ENCODE assay signal across 26 cellular contexts in genomic region chr13:84455143-84455905, GRCh38.
DNase-seq lines count a peak whose midpoint lies in the region; ATAC-seq, FAIRE-seq and TF ChIP-seq lines count a peak whose summit lies in the region.
"Had no signal": no experiment of that assay in that cellular context is flagged by ENCODE, and none has a peak within 500 bp of the region (broad histone marks: within the 10 kb centered on the region; RNA-seq: fewer than 3 reads in every experiment).

No MANE protein-coding gene starts in this region.

- H3K9me3 ChIP-seq in GM12878 (replicated peaks; ENCODE audit: control insufficient read depth, insufficient read depth, low read length) (no peaks in the 10 kb centered on the region), MM.1S (replicated peaks; ENCODE audit: insufficient read depth, low read length) (no peaks in the 10 kb centered on the region), gastroesophageal sphincter (no peaks in the 10 kb centered on the region)
- H3K9me3 ChIP-seq: BLaER1, colonic mucosa had no signal

- FAIRE-seq in H54 (lab: Jason Lieb, UNC), result peak; percentile 30
- no peak for FAIRE-seq in GM12878 (lab: Jason Lieb, UNC)
- FAIRE-seq: D721Med, GM12891, K562 had no signal

- H3K9me2 ChIP-seq in MM.1S (replicated peaks; ENCODE audit: insufficient read depth, low read length), result no peaks in the 10 kb centered on the region; the same call in 1 of the 2 replicates

- intact Hi-C loops in GM12878 (cut with micrococcal nuclease; ENCODE audit: unreplicated experiment), result no loop called here

- H3K9me3 Mint-ChIP-seq in neural crest cell, result peaks cover 5% of the 10 kb centered on the region
- H3K9me3 Mint-ChIP-seq: type B pancreatic cell had no signal

- no peak overlapping the region for H3K4me3 Mint-ChIP-seq in neural crest cell
- H3K4me3 Mint-ChIP-seq: activated naive CD4-positive, alpha-beta T cell treated with anti-CD3 and anti-CD28 coated beads, Interleukin-2, amount 50 U/mL, for 24 hours; memory B cell; natural killer cell; stimulated activated naive CD8-positive, alpha-beta T cell treated with anti-CD3 and anti-CD28 coated beads, Interleukin-15, amount 100 ng/mL, for 72 hours; type B pancreatic cell had no signal

- ATAC-seq in GM12878 (peak; percentile 74), gastroesophageal sphincter (no peak)
- ATAC-seq: activated CD4-positive, CD25-positive, alpha-beta regulatory T cell treated with anti-CD3 and anti-CD28 coated beads, Interleukin-2, amount 50 U/mL, for 24 hours; K562; natural killer cell; stimulated activated naive CD8-positive, alpha-beta T cell treated with anti-CD3 and anti-CD28 coated beads, Interleukin-15, amount 100 ng/mL, for 72 hours had no signal

- POLR2A ChIA-PET in GM12878 (lab: Charles Lee), result interaction anchor here (1.3 kb wide), 1 partner anchor 119 kb away, joined by 3 read pairs; no protein-coding TSS in a partner anchor

- no peaks in the 10 kb centered on the region for H3K27me3 Mint-ChIP-seq in neural crest cell (ENCODE audit: low read depth)
- H3K27me3 Mint-ChIP-seq: activated naive CD4-positive, alpha-beta T cell treated with anti-CD3 and anti-CD28 coated beads, Interleukin-2, amount 50 U/mL, for 24 hours; memory B cell; stimulated activated naive CD8-positive, alpha-beta T cell treated with anti-CD3 and anti-CD28 coated beads, Interleukin-15, amount 100 ng/mL, for 72 hours; type B pancreatic cell had no signal

- H3K79me2 ChIP-seq in GM12878 (ENCODE audit: control insufficient read depth, insufficient read depth, low read length), result no peaks in the 10 kb centered on the region
- no peaks in the 10 kb centered on the region for H3K79me2 ChIP-seq in MM.1S (ENCODE audit: low read length)

- 15% methylated on average over 7 of the region's 7 CpGs for WGBS in GM12878 (ENCODE audit: insufficient coverage, insufficient replicate concordance, low lambda C conversion rate, missing lambda C conversion rate)
- WGBS in gastroesophageal sphincter (ENCODE audit: low coverage in 1 of 2), 2 donors, result 80 to 87% methylated on average over 1 to 3 of the region's 7 CpGs

- H3K27ac ChIP-seq in GM12878 (ENCODE audit: control insufficient read depth, insufficient read depth), result no peak overlapping the region
- H3K27ac ChIP-seq in MM.1S (ENCODE audit: low read length), result no peak overlapping the region
- H3K27ac ChIP-seq in gastroesophageal sphincter, result no peak overlapping the region
- H3K27ac ChIP-seq: BLaER1, colonic mucosa, PC-9 had no signal

- no peaks in the 10 kb centered on the region for H3K36me3 Mint-ChIP-seq in neural crest cell (ENCODE audit: low read depth)
- H3K36me3 Mint-ChIP-seq: activated naive CD4-positive, alpha-beta T cell treated with anti-CD3 and anti-CD28 coated beads, Interleukin-2, amount 50 U/mL, for 24 hours; memory B cell; type B pancreatic cell had no signal

- no TSS peak for BruUV-seq in GM12878 (replicated peaks; lab: Mats Ljungman, UMichigan)

- H3K4me1 Mint-ChIP-seq in neural crest cell, result peaks cover 4% of the 10 kb centered on the region
- H3K4me1 Mint-ChIP-seq: activated naive CD4-positive, alpha-beta T cell treated with anti-CD3 and anti-CD28 coated beads, Interleukin-2, amount 50 U/mL, for 24 hours; memory B cell; natural killer cell; stimulated activated naive CD8-positive, alpha-beta T cell treated with anti-CD3 and anti-CD28 coated beads, Interleukin-15, amount 100 ng/mL, for 72 hours had no signal

- H4K20me1 ChIP-seq in GM12878 (ENCODE audit: control insufficient read depth, insufficient read depth) (no peaks in the 10 kb centered on the region), MM.1S (ENCODE audit: insufficient read depth, low read length) (no peaks in the 10 kb centered on the region)
- H4K20me1 ChIP-seq: BLaER1 had no signal

- H2AFZ ChIP-seq in GM12878 (ENCODE audit: control insufficient read depth, low read depth, low read length), result no peak overlapping the region
- H2AFZ ChIP-seq in MM.1S (ENCODE audit: low read length), result no peak overlapping the region
- H2AFZ ChIP-seq: PC-9 had no signal

- H3K4me1 ChIP-seq in GM12878 (ENCODE audit: control insufficient read depth, insufficient read depth, low read length) (no peaks in the 10 kb centered on the region), MM.1S (ENCODE audit: low read length) (no peaks in the 10 kb centered on the region), gastroesophageal sphincter (no peaks in the 10 kb centered on the region)
- H3K4me1 ChIP-seq: BLaER1, colonic mucosa had no signal

- CTCF ChIA-PET in GM12878 (lab: Yijun Ruan, JAX), result interaction anchor here (0.8 to 5.2 kb wide), 12 partner anchors 17 to 252 kb away, joined by 3 to 51 read pairs (median 4); no protein-coding TSS in a partner anchor

- TF ChIP-seq POLR2A in H54 (IDR thresholded peaks at IDR 0.05; ENCODE audit: low read depth, low read length) (no peak), GM12878 (IDR thresholded peaks at IDR 0.05; ENCODE audit: low read depth, low read length) (no peak), gastroesophageal sphincter (IDR thresholded peaks at IDR 0.05) (no peak)

- no peaks in the 10 kb centered on the region for H3K27me3 ChIP-seq in GM12878 (replicated peaks in 1 of 2; ENCODE audit: control insufficient read depth in 2 of 2, insufficient read depth in 2 of 2, low read length in 1 of 2)
- no peaks in the 10 kb centered on the region for H3K27me3 ChIP-seq in MM.1S (replicated peaks; ENCODE audit: insufficient read depth, low read length)
- H3K27me3 ChIP-seq in gastroesophageal sphincter, result no peaks in the 10 kb centered on the region
- H3K27me3 ChIP-seq: BLaER1, colonic mucosa had no signal

- DNase-seq in H54 (ENCODE audit: insufficient read length, low spot score) (no peak), GM12878 (ENCODE audit: low read depth, low spot score) (no peak), neural crest cell (ENCODE audit: low read depth, low spot score) (no peak), amygdala (lab: John Stamatoyannopoulos, UW) (no peak), MM.1S (no peak)
- DNase-seq: activated CD8-positive, alpha-beta memory T cell treated with anti-CD3 and anti-CD28 coated beads for 24 hours; colonic mucosa; foreskin fibroblast; GF-D8; hypothalamus; natural killer cell; NCI-H1417; NCI-H524; PC-9; SIG-M5; stimulated activated naive CD8-positive, alpha-beta T cell treated with anti-CD3 and anti-CD28 coated beads, Interleukin-15, amount 100 ng/mL, for 72 hours had no signal

- no peak overlapping the region for H3K4me3 ChIP-seq in GM12878
- no peak overlapping the region for H3K4me3 ChIP-seq in MM.1S (ENCODE audit: low read length)
- H3K4me3 ChIP-seq in gastroesophageal sphincter, result no peak overlapping the region
- H3K4me3 ChIP-seq: BLaER1, colonic mucosa, K562, PC-9 had no signal

- RAD21 ChIA-PET in GM12878 (lab: Charles Lee; ENCODE audit: unreplicated experiment), result interaction anchor here (0.8 to 2.4 kb wide), 6 partner anchors 7 to 229 kb away, joined by 3 to 10 read pairs (median 3); no protein-coding TSS in a partner anchor

- no peaks in the 10 kb centered on the region for H3F3A ChIP-seq in MM.1S (ENCODE audit: insufficient read depth, low read length)

- SMC1A ChIA-PET in GM12878 (lab: Charles Lee; ENCODE audit: uncharacterized antibody, unreplicated experiment), result interaction anchor here (1.0 to 4.7 kb wide), 12 partner anchors 8 to 388 kb away, joined by 3 to 31 read pairs (median 4); no protein-coding TSS in a partner anchor

- peak; percentile 22; the same call in 1 of the 2 replicates for TF ChIP-seq CTCF in LNCAP (IDR thresholded peaks at IDR 0.05)
- peak in 1 of 3 experiments; percentile 22; a peak in 2 of 6 replicates for TF ChIP-seq CTCF in GM12878 (IDR thresholded peaks at IDR 0.05 in 2 of 3, conservative IDR thresholded peaks at IDR 0.05 in 1 of 3; ENCODE audit: control insufficient read depth in 2 of 3, extremely low read depth in 1 of 3, insufficient read depth in 1 of 3, low read depth in 3 of 3, low read length in 3 of 3)
- TF ChIP-seq CTCF in neural crest cell (conservative IDR thresholded peaks at IDR 0.05), result peak; percentile 15
- no peak; the same call in 1 of the 2 replicates for TF ChIP-seq CTCF in MM.1S (IDR thresholded peaks at IDR 0.05; ENCODE audit: low read length)
- no peak for TF ChIP-seq CTCF in gastroesophageal sphincter (IDR thresholded peaks at IDR 0.05)

- no peak for TF ChIP-seq RAD21 in GM12878 (IDR thresholded peaks at IDR 0.05; ENCODE audit: insufficient read depth, low read depth, low read length)

- no peaks in the 10 kb centered on the region for H3K36me3 ChIP-seq in GM12878 (ENCODE audit: control insufficient read depth in 2 of 2, insufficient read depth in 2 of 2, low read length in 1 of 2)
- no peaks in the 10 kb centered on the region for H3K36me3 ChIP-seq in MM.1S (replicated peaks; ENCODE audit: insufficient read depth, low read length)
- no peaks in the 10 kb centered on the region for H3K36me3 ChIP-seq in gastroesophageal sphincter
- H3K36me3 ChIP-seq: BLaER1, colonic mucosa had no signal

- H3K27ac Mint-ChIP-seq in neural crest cell (ENCODE audit: unreplicated experiment), result peak overlapping the region; percentile 6
- H3K27ac Mint-ChIP-seq: activated naive CD4-positive, alpha-beta T cell treated with anti-CD3 and anti-CD28 coated beads, Interleukin-2, amount 50 U/mL, for 24 hours; memory B cell; natural killer cell; stimulated activated naive CD8-positive, alpha-beta T cell treated with anti-CD3 and anti-CD28 coated beads, Interleukin-15, amount 100 ng/mL, for 72 hours; type B pancreatic cell had no signal

- no peak overlapping the region for H3K9ac ChIP-seq in GM12878 (ENCODE audit: control insufficient read depth, insufficient read depth, low read length)
- H3K9ac ChIP-seq in MM.1S (ENCODE audit: low read length), result no peak overlapping the region
- H3K9ac ChIP-seq: BLaER1 had no signal

- in situ Hi-C loops in GM12878 (cut with MboI), result no loop called here

- TF ChIP-seq EP300 in GM12878 (IDR thresholded peaks at IDR 0.05; ENCODE audit: borderline replicate concordance in 1 of 2, control insufficient read depth in 1 of 2, low read depth in 2 of 2, low read length in 2 of 2), result no peak
- no peak for TF ChIP-seq EP300 in gastroesophageal sphincter (IDR thresholded peaks at IDR 0.05)

- H3K4me2 ChIP-seq in GM12878 (ENCODE audit: control insufficient read depth, insufficient read depth) (no peak overlapping the region), MM.1S (ENCODE audit: low read depth, low read length) (no peak overlapping the region)
- H3K4me2 ChIP-seq: BLaER1, PC-9 had no signal

TF ChIP-seq in GM12878, 131 proteins besides CTCF, POLR2A, EP300 and RAD21 (continues in another document):
- TF ChIP-seq SIX5 (IDR thresholded peaks at IDR 0.05; ENCODE audit: low read depth, low read length, severe bottlenecking) (no peak), BCL11A (IDR thresholded peaks at IDR 0.05; ENCODE audit: low read depth, low read length) (no peak)

Comparison
In these comparisons a context has a peak if more than half of its experiments do, and no peak if none do; other contexts are left out.
1. CTCF ChIP-seq: peak in LNCAP (single experiment) and neural crest cell (single experiment); none in MM.1S (single experiment) and gastroesophageal sphincter (0 of 4).